Comparison of ENCODE assay signal across 22 cellular contexts in the genomic region with DNA sequence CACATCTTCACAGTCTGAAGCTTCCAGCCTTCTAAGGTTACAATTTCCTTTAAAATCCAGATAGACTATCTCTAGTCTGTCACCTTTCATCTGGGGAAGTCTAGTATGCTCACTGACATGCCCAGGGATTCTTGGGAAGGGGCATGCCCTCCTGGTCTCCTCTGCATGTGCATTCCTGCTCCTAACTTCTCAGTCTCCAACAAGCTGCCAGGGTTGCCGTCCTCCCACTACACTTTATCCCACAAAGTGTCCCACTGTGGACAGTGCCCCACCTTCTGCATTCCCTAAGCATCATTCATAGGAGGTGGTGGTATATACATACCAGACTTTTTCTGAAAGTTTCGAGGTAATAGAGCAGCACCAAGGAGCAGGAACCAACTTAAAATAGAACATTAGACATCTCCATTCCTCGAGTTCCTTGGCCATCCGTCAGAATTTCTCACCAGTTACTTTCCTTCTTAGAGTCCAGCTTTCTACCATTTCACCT. TPM values are rescaled to one million over a fixed set of nuclear protein-coding genes. Genes with fewer than 3 reads are reported as not detected.
DNase-seq lines count a peak whose midpoint lies in the region; ATAC-seq and TF ChIP-seq lines count a peak whose summit lies in the region.
"Had no signal": no experiment of that assay in that cellular context is flagged by ENCODE, and none has a peak within 500 bp of the region (broad histone marks: within the 10 kb centered on the region; RNA-seq: fewer than 3 reads in every experiment).

No MANE protein-coding gene starts in this region.

- no peak overlapping the region for H4K8ac ChIP-seq in H9 (replicated peaks; ENCODE audit: insufficient read length, low read depth, low read length)

- no peak overlapping the region for H2BK20ac ChIP-seq in H9 (ENCODE audit: low read depth, low read length, poor library complexity, severe bottlenecking)

- no peak overlapping the region for H3K23ac ChIP-seq in H9 (ENCODE audit: insufficient read length, low read depth, low read length)

- no TSS peak for BruUV-seq in OCI-LY7 (replicated peaks; lab: Mats Ljungman, UMichigan)

- no peak overlapping the region for H3K4me3 ChIP-seq in fibroblast of lung (replicated peaks in 1 of 4; ENCODE audit: control extremely low read depth in 1 of 4, insufficient read depth in 1 of 4, low read depth in 3 of 4, low read length in 4 of 4)
- no peak overlapping the region for H3K4me3 ChIP-seq in smooth muscle cell
- H3K4me3 ChIP-seq in OCI-LY7 (ENCODE audit: low read depth, low read length, poor library complexity, severe bottlenecking) = no peak overlapping the region
- H3K4me3 ChIP-seq: thoracic aorta had no signal

- H3K79me2 ChIP-seq in H9 (ENCODE audit: insufficient read depth, low read length) (no peaks in the 10 kb centered on the region), fibroblast of lung (ENCODE audit: control insufficient read depth, insufficient read depth, low read length) (no peaks in the 10 kb centered on the region), smooth muscle cell (ENCODE audit: low read depth) (no peaks in the 10 kb centered on the region), OCI-LY7 (ENCODE audit: insufficient read depth, low read depth, low read length) (no peaks in the 10 kb centered on the region)
- H3K79me2 ChIP-seq: parathyroid adenoma had no signal

- no peaks in the 10 kb centered on the region; a peak in 1 of 5 replicates for H3K9me3 Mint-ChIP-seq in H9
- H3K9me3 Mint-ChIP-seq: activated CD4-positive, alpha-beta T cell treated with anti-CD3 and anti-CD28 coated beads, Interleukin-2, amount 10 ng/mL, durations not matched to agents 7 days and 5 days; activated naive CD4-positive, alpha-beta T cell treated with anti-CD3 and anti-CD28 coated beads, Interleukin-2, amount 50 U/mL, for 72 hours; effector memory CD8-positive, alpha-beta T cell had no signal

- H3K27ac ChIP-seq in H9 (ENCODE audit: insufficient read length, low read depth, low read length) (no peak overlapping the region), fibroblast of lung (ENCODE audit: insufficient read depth, low read length) (no peak overlapping the region), smooth muscle cell (ENCODE audit: low read depth) (no peak overlapping the region), OCI-LY7 (ENCODE audit: low read depth, low read length, poor library complexity, severe bottlenecking) (no peak overlapping the region)
- H3K27ac ChIP-seq: KMS-11, parathyroid adenoma, thoracic aorta had no signal

- CTCF ChIA-PET in OCI-LY7 (lab: Charles Lee; ENCODE audit: unreplicated experiment) = interaction anchor here (1.2 kb wide), 1 partner anchor 41 kb away, joined by 3 read pairs; no protein-coding TSS in a partner anchor

- TF ChIP-seq CTCF in H9 (conservative IDR thresholded peaks at IDR 0.05) (no peak), fibroblast of lung (conservative IDR thresholded peaks at IDR 0.05 in 1 of 2, IDR thresholded peaks at IDR 0.05 in 1 of 2; ENCODE audit: low read depth in 1 of 2, low read length in 2 of 2) (no peak), smooth muscle cell (IDR thresholded peaks at IDR 0.05; ENCODE audit: borderline replicate concordance, insufficient read depth, poor library complexity, severe bottlenecking) (no peak), OCI-LY7 (conservative IDR thresholded peaks at IDR 0.05; ENCODE audit: low read length) (no peak)

- H3K56ac ChIP-seq in H9 (ENCODE audit: insufficient read length, low read depth, low read length) = no peak overlapping the region

- no peaks in the 10 kb centered on the region for H3K79me1 ChIP-seq in H9 (ENCODE audit: insufficient read depth, low read depth, low read length, poor library complexity, severe bottlenecking)

- no peak overlapping the region for H3K18ac ChIP-seq in H9 (ENCODE audit: insufficient read length, low read depth, low read length)

- no peak overlapping the region for H2BK120ac ChIP-seq in H9 (ENCODE audit: low read depth, low read length, poor library complexity, severe bottlenecking)

- H3F3A ChIP-seq in smooth muscle cell (ENCODE audit: low read depth) = peaks cover 5% of the 10 kb centered on the region

- H3K36me3 ChIP-seq in fibroblast of lung (ENCODE audit: control insufficient read depth, insufficient read depth, low read length) (no peaks in the 10 kb centered on the region), smooth muscle cell (ENCODE audit: low read depth) (no peaks in the 10 kb centered on the region), OCI-LY7 (ENCODE audit: insufficient read depth, low read length) (no peaks in the 10 kb centered on the region)
- H3K36me3 ChIP-seq: thoracic aorta had no signal

- H3K4me2 ChIP-seq in H9 (ENCODE audit: insufficient read depth, insufficient read length, low read length) = peak overlapping the region; percentile 31
- H3K4me2 ChIP-seq in fibroblast of lung (ENCODE audit: extremely low read depth, insufficient read depth, low read length) = peak overlapping the region; percentile 1
- H3K4me2 ChIP-seq in smooth muscle cell = peak overlapping the region; percentile 6
- H3K4me2 ChIP-seq in OCI-LY7 (ENCODE audit: low read length) = no peak overlapping the region
- H3K4me2 ChIP-seq: KMS-11 had no signal

- H3K23me2 ChIP-seq in H9 (ENCODE audit: insufficient read length, low read depth, low read length, poor library complexity, severe bottlenecking) = peaks cover 14% of the 10 kb centered on the region

- no peak overlapping the region for H2BK15ac ChIP-seq in H9 (ENCODE audit: low read depth, low read length)

- no peak overlapping the region for H2AK5ac ChIP-seq in H9 (ENCODE audit: insufficient read length, low read length)

- H4K91ac ChIP-seq in H9 (ENCODE audit: insufficient read length, low read depth, low read length) = no peak overlapping the region

- no CpG with 5 or more reads among the region's 4 CpGs for WGBS in H9 (ENCODE audit: extremely low coverage, insufficient read length, low lambda C conversion rate)
- 44% methylated on average over 4 of the region's 4 CpGs for WGBS in smooth muscle cell (ENCODE audit: low lambda C conversion rate)

- H4K20me1 ChIP-seq in H9 (ENCODE audit: control insufficient read depth, insufficient read depth, insufficient read length) (no peaks in the 10 kb centered on the region), fibroblast of lung (ENCODE audit: control insufficient read depth, extremely low read depth, insufficient read depth, low read length) (no peaks in the 10 kb centered on the region), smooth muscle cell (ENCODE audit: low read depth) (no peaks in the 10 kb centered on the region), OCI-LY7 (ENCODE audit: insufficient read depth, low read length) (no peaks in the 10 kb centered on the region)

- H3K4ac ChIP-seq in H9 (ENCODE audit: low read depth, low read length) = no peak overlapping the region

- no peak overlapping the region for H2BK5ac ChIP-seq in H9 (ENCODE audit: insufficient read length, low read length)

- H3K9ac ChIP-seq in H9 (ENCODE audit: extremely low read depth, insufficient read length, low read length) (no peak overlapping the region), fibroblast of lung (ENCODE audit: insufficient read depth, low read length) (no peak overlapping the region), smooth muscle cell (ENCODE audit: low read depth) (no peak overlapping the region)
- H3K9ac ChIP-seq: KMS-11, parathyroid adenoma had no signal

- H3K4me1 ChIP-seq in H9 (ENCODE audit: insufficient read depth, low read length) = peaks cover 5% of the 10 kb centered on the region
- H3K4me1 ChIP-seq in fibroblast of lung (ENCODE audit: control insufficient read depth, extremely low read depth, insufficient read depth, low read length) = peaks cover 21% of the 10 kb centered on the region
- peaks cover 11% of the 10 kb centered on the region for H3K4me1 ChIP-seq in smooth muscle cell (ENCODE audit: low read depth)
- H3K4me1 ChIP-seq in OCI-LY7 (ENCODE audit: insufficient read depth, low read length, poor library complexity, severe bottlenecking) = no peaks in the 10 kb centered on the region
- H3K4me1 ChIP-seq: parathyroid adenoma had no signal

- H3K4me3 Mint-ChIP-seq in H9 = peak overlapping the region in 1 of 2 experiments; percentile 8; a peak in 2 of 5 replicates
- H3K4me3 Mint-ChIP-seq: activated CD4-positive, alpha-beta T cell treated with anti-CD3 and anti-CD28 coated beads, Interleukin-2, amount 10 ng/mL, durations not matched to agents 7 days and 5 days; CD4-positive, CD25-positive, alpha-beta regulatory T cell; effector memory CD8-positive, alpha-beta T cell had no signal

- H4K5ac ChIP-seq in H9 (ENCODE audit: insufficient read length, low read depth, low read length) = no peak overlapping the region

- no peak overlapping the region for H3T11ph ChIP-seq in H9 (ENCODE audit: low read length)

- H2BK12ac ChIP-seq in H9 (ENCODE audit: insufficient read length, low read depth, low read length) = no peak overlapping the region

- H3K27ac Mint-ChIP-seq in H9 = no peak overlapping the region
- H3K27ac Mint-ChIP-seq: activated CD4-positive, alpha-beta T cell treated with anti-CD3 and anti-CD28 coated beads, Interleukin-2, amount 10 ng/mL, durations not matched to agents 7 days and 5 days; activated naive CD4-positive, alpha-beta T cell treated with anti-CD3 and anti-CD28 coated beads, Interleukin-2, amount 50 U/mL, for 72 hours; CD4-positive, CD25-positive, alpha-beta regulatory T cell; effector memory CD8-positive, alpha-beta T cell had no signal

- H3K4me1 Mint-ChIP-seq in H9 = peaks cover 40 to 43% of the 10 kb centered on the region in 2 experiments

- peaks cover 69% of the 10 kb centered on the region for H3K27me3 Mint-ChIP-seq in H9 (ENCODE audit: low read depth)

- H3K9me3 ChIP-seq in H9 (ENCODE audit: control insufficient read depth, low read depth, low read length) (no peaks in the 10 kb centered on the region), fibroblast of lung (ENCODE audit: control insufficient read depth, insufficient read depth, low read depth, low read length) (no peaks in the 10 kb centered on the region), smooth muscle cell (replicated peaks; ENCODE audit: low read depth) (no peaks in the 10 kb centered on the region), OCI-LY7 (ENCODE audit: low read length) (no peaks in the 10 kb centered on the region)
- H3K9me3 ChIP-seq: thoracic aorta had no signal

- DNase-seq in H9 = peak; percentile 20
- peak; percentile 49 for DNase-seq in SW480 (ENCODE audit: low spot score)
- peak in 1 of 2 donors; percentile 81 for DNase-seq in fibroblast of lung (ENCODE audit: low read depth in 2 of 2)
- no peak for DNase-seq in smooth muscle cell (lab: John Stamatoyannopoulos, UW; ENCODE audit: unreplicated experiment)
- no peak for DNase-seq in OCI-LY7 (ENCODE audit: low spot score)
- DNase-seq in cerebellar cortex (ENCODE audit: low spot score) = no peak
- DNase-seq: activated CD4-positive, alpha-beta T cell treated with anti-CD3 and anti-CD28 coated beads, Interleukin-2, amount 10 ng/mL, durations not matched to agents 7 days and 5 days; activated T-cell treated with anti-CD3 and anti-CD28 coated beads, Interleukin-2, amount 50 U/mL, for 48 hours; CD4-positive, CD25-positive, alpha-beta regulatory T cell; effector memory CD8-positive, alpha-beta T cell; foreskin melanocyte; NCI-H1105 treated with DMSO at 0.1 percent for 48 hours; stimulated activated CD4-positive, alpha-beta T cell treated with anti-CD3 and anti-CD28 coated beads, Interleukin-4, amount 100 ng/mL, for 4 hours had no signal

- H3K9me2 ChIP-seq in OCI-LY7 (ENCODE audit: insufficient read depth, low read length) = no peaks in the 10 kb centered on the region

- POLR2A ChIA-PET in OCI-LY7 (lab: Charles Lee) = no interaction called here

- no peak for ATAC-seq in esophagus mucosa
- ATAC-seq: activated naive CD4-positive, alpha-beta T cell treated with anti-CD3 and anti-CD28 coated beads, Interleukin-2, amount 50 U/mL, for 72 hours; effector memory CD8-positive, alpha-beta T cell; Right ventricle myocardium inferior had no signal

- no peak overlapping the region for H2AFZ ChIP-seq in H9 (ENCODE audit: low read length)
- no peak overlapping the region for H2AFZ ChIP-seq in fibroblast of lung (ENCODE audit: low read length)
- H2AFZ ChIP-seq in smooth muscle cell (ENCODE audit: low read depth) = no peak overlapping the region
- no peak overlapping the region for H2AFZ ChIP-seq in OCI-LY7 (ENCODE audit: low read length)
- H2AFZ ChIP-seq: parathyroid adenoma had no signal

- H3K27me3 ChIP-seq in H9 (ENCODE audit: insufficient read depth, low read length) (peaks cover 27% of the 10 kb centered on the region), fibroblast of lung (ENCODE audit: control insufficient read depth, insufficient read depth, low read length) (no peaks in the 10 kb centered on the region), smooth muscle cell (ENCODE audit: low read depth) (peaks cover 37% of the 10 kb centered on the region)

- intact Hi-C loops in OCI-LY7 (cut with micrococcal nuclease; ENCODE audit: unreplicated experiment) = no loop called here

- no peaks in the 10 kb centered on the region; a peak in 1 of 7 replicates for H3K36me3 Mint-ChIP-seq in H9 (ENCODE audit: insufficient read depth in 1 of 3, low read depth in 3 of 3)
- H3K36me3 Mint-ChIP-seq: CD4-positive, CD25-positive, alpha-beta regulatory T cell had no signal

- no peak overlapping the region for H3K14ac ChIP-seq in H9 (ENCODE audit: insufficient read depth, low read length)

RNA-seq across cellular contexts. Expression of a gene that starts 28.7 kb away (rescaled TPM):
- 346 and 348 TPM in 2 replicates for total RNA-seq in H9 (2021)
- total RNA-seq in fibroblast of lung = 291 and 303 TPM in 2 replicates
- 323 and 345 TPM in 2 replicates for polyA plus RNA-seq in fibroblast of lung
- 445 and 471 TPM in 2 replicates for polyA plus RNA-seq in fibroblast of lung (2012)
- polyA minus RNA-seq in fibroblast of lung (ENCODE audit: low replicate concordance) = 289 and 384 TPM in 2 replicates
- total RNA-seq in smooth muscle cell = 169 and 199 TPM in 2 replicates
- 148 and 158 TPM in 2 replicates for polyA plus RNA-seq in smooth muscle cell
- total RNA-seq in OCI-LY7 (2014; rRNA removed; shearing (Covaris generic)) = 239 and 376 TPM in 2 replicates
- total RNA-seq in OCI-LY7 (2022) = 367 and 403 TPM in 2 replicates
- total RNA-seq in esophagus mucosa = 206 TPM

RNA-seq across cellular contexts. Expression of a gene that starts 50.5 kb away (rescaled TPM):
- total RNA-seq in H9 (2021) (not detected in 2 replicates), fibroblast of lung (0.26 and 9.6 TPM in 2 replicates), smooth muscle cell (0.13 and 0.81 TPM in 2 replicates), OCI-LY7 (2022) (not detected in 2 replicates), esophagus mucosa (not detected)
- polyA plus RNA-seq in fibroblast of lung (2.2 and 4.8 TPM in 2 replicates), smooth muscle cell (0.59 TPM in 1 of 2 replicates, not detected in the other)
- polyA plus RNA-seq in fibroblast of lung (2012) = 1.1 and 3.3 TPM in 2 replicates
- 7.9 and 22.8 TPM in 2 replicates for polyA minus RNA-seq in fibroblast of lung (ENCODE audit: low replicate concordance)
- total RNA-seq in OCI-LY7 (2014; rRNA removed; shearing (Covaris generic)) = not detected in 2 replicates
- total RNA-seq: activated CD4-positive, alpha-beta T cell treated with anti-CD3 and anti-CD28 coated beads, Interleukin-2, amount 10 ng/mL, durations not matched to agents 7 days and 5 days; activated naive CD4-positive, alpha-beta T cell treated with anti-CD3 and anti-CD28 coated beads, Interleukin-2, amount 50 U/mL, for 72 hours; CD4-positive, CD25-positive, alpha-beta regulatory T cell; liver; Right ventricle myocardium inferior; skeletal muscle tissue; T-helper 2 cell treated with Interferon-gamma antibody and Interleukin-4, amounts not matched to agents 100 ng/mL and 5 ng/mL, for 36 hours had no signal
- polyA plus RNA-seq: CD4-positive, CD25-positive, alpha-beta regulatory T cell; liver had no signal

Comparison
In these comparisons a context has a peak if more than half of its experiments do, and no peak if none do; other contexts are left out.
1. DNase-seq: peak in H9 (single experiment) and SW480 (single experiment); none in smooth muscle cell (single experiment), OCI-LY7 (single experiment) and cerebellar cortex (single experiment).